ENCODE assay signal across 1 cellular context in genomic region chr12:90909069-90909676, GRCh38.
TF ChIP-seq lines count a peak whose summit lies in the region.

No MANE protein-coding gene starts in this region.

TF ChIP-seq in K562, 482 proteins besides CTCF, POLR2A, EP300 and RAD21 (continued from another document):
- TF ChIP-seq CUX1 (CRISPR knock-in tag; IDR thresholded peaks at IDR 0.05) (no peak), SP1 (CRISPR knock-in tag; IDR thresholded peaks at IDR 0.05) (no peak), CBX3 (IDR thresholded peaks at IDR 0.05; ENCODE audit: borderline replicate concordance in 1 of 2, low read length in 2 of 2) (no peak), ELF1 (tag; IDR thresholded peaks at IDR 0.05) (no peak)
